Comparison of ENCODE assay signal across 1 cellular context in genomic region chr1:78227705-78228260, GRCh38.
TF ChIP-seq lines count a peak whose summit lies in the region.

No MANE protein-coding gene starts in this region.

TF ChIP-seq in GM23338, 12 proteins besides CTCF, POLR2A, EP300 and RAD21 (continued from another document):
- TF ChIP-seq, protein P1, sequence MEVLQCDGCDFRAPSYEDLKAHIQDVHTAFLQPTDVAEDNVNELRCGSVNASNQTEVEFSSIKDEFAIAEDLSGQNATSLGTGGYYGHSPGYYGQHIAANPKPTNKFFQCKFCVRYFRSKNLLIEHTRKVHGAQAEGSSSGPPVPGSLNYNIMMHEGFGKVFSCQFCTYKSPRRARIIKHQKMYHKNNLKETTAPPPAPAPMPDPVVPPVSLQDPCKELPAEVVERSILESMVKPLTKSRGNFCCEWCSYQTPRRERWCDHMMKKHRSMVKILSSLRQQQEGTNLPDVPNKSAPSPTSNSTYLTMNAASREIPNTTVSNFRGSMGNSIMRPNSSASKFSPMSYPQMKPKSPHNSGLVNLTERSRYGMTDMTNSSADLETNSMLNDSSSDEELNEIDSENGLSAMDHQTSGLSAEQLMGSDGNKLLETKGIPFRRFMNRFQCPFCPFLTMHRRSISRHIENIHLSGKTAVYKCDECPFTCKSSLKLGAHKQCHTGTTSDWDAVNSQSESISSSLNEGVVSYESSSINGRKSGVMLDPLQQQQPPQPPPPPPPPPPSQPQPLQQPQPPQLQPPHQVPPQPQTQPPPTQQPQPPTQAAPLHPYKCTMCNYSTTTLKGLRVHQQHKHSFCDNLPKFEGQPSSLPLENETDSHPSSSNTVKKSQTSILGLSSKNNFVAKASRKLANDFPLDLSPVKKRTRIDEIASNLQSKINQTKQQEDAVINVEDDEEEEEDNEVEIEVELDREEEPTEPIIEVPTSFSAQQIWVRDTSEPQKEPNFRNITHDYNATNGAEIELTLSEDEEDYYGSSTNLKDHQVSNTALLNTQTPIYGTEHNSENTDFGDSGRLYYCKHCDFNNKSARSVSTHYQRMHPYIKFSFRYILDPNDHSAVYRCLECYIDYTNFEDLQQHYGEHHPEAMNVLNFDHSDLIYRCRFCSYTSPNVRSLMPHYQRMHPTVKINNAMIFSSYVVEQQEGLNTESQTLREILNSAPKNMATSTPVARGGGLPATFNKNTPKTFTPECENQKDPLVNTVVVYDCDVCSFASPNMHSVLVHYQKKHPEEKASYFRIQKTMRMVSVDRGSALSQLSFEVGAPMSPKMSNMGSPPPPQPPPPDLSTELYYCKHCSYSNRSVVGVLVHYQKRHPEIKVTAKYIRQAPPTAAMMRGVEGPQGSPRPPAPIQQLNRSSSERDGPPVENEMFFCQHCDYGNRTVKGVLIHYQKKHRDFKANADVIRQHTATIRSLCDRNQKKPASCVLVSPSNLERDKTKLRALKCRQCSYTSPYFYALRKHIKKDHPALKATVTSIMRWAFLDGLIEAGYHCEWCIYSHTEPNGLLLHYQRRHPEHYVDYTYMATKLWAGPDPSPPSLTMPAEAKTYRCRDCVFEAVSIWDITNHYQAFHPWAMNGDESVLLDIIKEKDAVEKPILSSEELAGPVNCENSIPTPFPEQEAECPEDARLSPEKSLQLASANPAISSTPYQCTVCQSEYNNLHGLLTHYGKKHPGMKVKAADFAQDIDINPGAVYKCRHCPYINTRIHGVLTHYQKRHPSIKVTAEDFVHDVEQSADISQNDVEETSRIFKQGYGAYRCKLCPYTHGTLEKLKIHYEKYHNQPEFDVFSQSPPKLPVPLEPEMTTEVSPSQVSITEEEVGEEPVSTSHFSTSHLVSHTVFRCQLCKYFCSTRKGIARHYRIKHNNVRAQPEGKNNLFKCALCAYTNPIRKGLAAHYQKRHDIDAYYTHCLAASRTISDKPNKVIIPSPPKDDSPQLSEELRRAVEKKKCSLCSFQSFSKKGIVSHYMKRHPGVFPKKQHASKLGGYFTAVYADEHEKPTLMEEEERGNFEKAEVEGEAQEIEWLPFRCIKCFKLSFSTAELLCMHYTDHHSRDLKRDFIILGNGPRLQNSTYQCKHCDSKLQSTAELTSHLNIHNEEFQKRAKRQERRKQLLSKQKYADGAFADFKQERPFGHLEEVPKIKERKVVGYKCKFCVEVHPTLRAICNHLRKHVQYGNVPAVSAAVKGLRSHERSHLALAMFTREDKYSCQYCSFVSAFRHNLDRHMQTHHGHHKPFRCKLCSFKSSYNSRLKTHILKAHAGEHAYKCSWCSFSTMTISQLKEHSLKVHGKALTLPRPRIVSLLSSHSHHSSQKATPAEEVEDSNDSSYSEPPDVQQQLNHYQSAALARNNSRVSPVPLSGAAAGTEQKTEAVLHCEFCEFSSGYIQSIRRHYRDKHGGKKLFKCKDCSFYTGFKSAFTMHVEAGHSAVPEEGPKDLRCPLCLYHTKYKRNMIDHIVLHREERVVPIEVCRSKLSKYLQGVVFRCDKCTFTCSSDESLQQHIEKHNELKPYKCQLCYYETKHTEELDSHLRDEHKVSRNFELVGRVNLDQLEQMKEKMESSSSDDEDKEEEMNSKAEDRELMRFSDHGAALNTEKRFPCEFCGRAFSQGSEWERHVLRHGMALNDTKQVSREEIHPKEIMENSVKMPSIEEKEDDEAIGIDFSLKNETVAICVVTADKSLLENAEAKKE (CRISPR knock-in tag; IDR thresholded peaks at IDR 0.05), result no peak
- TF ChIP-seq EZH2phosphoT487 (IDR thresholded peaks at IDR 0.05; ENCODE audit: unreplicated experiment), result no peak
- no peak for TF ChIP-seq STAT1 (IDR thresholded peaks at IDR 0.05; ENCODE audit: unreplicated experiment)
